ENCODE assay signal across 1 cellular context in genomic region chr3:168988867-168989266, GRCh38.
TF ChIP-seq lines count a peak whose summit lies in the region.

No MANE protein-coding gene starts in this region.

TF ChIP-seq in HepG2, 621 proteins besides CTCF, POLR2A, EP300 and RAD21 (continued from another document and continues in another):
- TF ChIP-seq, protein P1, sequence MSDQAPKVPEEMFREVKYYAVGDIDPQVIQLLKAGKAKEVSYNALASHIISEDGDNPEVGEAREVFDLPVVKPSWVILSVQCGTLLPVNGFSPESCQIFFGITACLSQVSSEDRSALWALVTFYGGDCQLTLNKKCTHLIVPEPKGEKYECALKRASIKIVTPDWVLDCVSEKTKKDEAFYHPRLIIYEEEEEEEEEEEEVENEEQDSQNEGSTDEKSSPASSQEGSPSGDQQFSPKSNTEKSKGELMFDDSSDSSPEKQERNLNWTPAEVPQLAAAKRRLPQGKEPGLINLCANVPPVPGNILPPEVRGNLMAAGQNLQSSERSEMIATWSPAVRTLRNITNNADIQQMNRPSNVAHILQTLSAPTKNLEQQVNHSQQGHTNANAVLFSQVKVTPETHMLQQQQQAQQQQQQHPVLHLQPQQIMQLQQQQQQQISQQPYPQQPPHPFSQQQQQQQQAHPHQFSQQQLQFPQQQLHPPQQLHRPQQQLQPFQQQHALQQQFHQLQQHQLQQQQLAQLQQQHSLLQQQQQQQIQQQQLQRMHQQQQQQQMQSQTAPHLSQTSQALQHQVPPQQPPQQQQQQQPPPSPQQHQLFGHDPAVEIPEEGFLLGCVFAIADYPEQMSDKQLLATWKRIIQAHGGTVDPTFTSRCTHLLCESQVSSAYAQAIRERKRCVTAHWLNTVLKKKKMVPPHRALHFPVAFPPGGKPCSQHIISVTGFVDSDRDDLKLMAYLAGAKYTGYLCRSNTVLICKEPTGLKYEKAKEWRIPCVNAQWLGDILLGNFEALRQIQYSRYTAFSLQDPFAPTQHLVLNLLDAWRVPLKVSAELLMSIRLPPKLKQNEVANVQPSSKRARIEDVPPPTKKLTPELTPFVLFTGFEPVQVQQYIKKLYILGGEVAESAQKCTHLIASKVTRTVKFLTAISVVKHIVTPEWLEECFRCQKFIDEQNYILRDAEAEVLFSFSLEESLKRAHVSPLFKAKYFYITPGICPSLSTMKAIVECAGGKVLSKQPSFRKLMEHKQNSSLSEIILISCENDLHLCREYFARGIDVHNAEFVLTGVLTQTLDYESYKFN (CRISPR knock-in tag; conservative IDR thresholded peaks at IDR 0.05), result peak; percentile 98
- TF ChIP-seq TSC22D2 (CRISPR knock-in tag; IDR thresholded peaks at IDR 0.05; ENCODE audit: borderline replicate concordance) (no peak), CBX2 (IDR thresholded peaks at IDR 0.05; ENCODE audit: low read depth, low read length) (no peak), CBX2 (CRISPR knock-in tag; IDR thresholded peaks at IDR 0.05; ENCODE audit: low read depth) (no peak), U2AF1 (optimal IDR thresholded peaks at IDR 0.05; ENCODE audit: low read depth, low read length) (no peak), ZNF20 (CRISPR knock-in tag; IDR thresholded peaks at IDR 0.05) (no peak), ZNF570 (CRISPR knock-in tag; IDR thresholded peaks at IDR 0.05; ENCODE audit: borderline replicate concordance) (no peak), TCF7 (IDR thresholded peaks at IDR 0.05; ENCODE audit: low read depth) (peak; percentile 93), ZNF558 (CRISPR knock-in tag; IDR thresholded peaks at IDR 0.05; ENCODE audit: borderline replicate concordance) (no peak), MAF1 (CRISPR knock-in tag; IDR thresholded peaks at IDR 0.05; ENCODE audit: borderline replicate concordance) (no peak), RFX1 (IDR thresholded peaks at IDR 0.05) (no peak), POGZ (CRISPR knock-in tag; IDR thresholded peaks at IDR 0.05) (peak; percentile 97), ZNF883 (CRISPR knock-in tag; IDR thresholded peaks at IDR 0.05; ENCODE audit: not compliant biosample characterization) (no peak), SOX5 (CRISPR knock-in tag; IDR thresholded peaks at IDR 0.05; ENCODE audit: borderline replicate concordance) (peak; percentile 77; the same call in 1 of the 2 replicates), HNRNPH1 (optimal IDR thresholded peaks at IDR 0.05; ENCODE audit: low read depth, low read length) (no peak), MEF2D (CRISPR knock-in tag; IDR thresholded peaks at IDR 0.05) (no peak), SALL2 (CRISPR knock-in tag; IDR thresholded peaks at IDR 0.05) (no peak), PAWR (CRISPR knock-in tag; IDR thresholded peaks at IDR 0.05; ENCODE audit: borderline replicate concordance) (no peak), ZNF841 (CRISPR knock-in tag; IDR thresholded peaks at IDR 0.05; ENCODE audit: borderline replicate concordance) (no peak), ZNF713 (CRISPR knock-in tag; IDR thresholded peaks at IDR 0.05) (no peak), HDAC2 (CRISPR knock-in tag; IDR thresholded peaks at IDR 0.05) (peak; percentile 81), ZNF83 (CRISPR knock-in tag; IDR thresholded peaks at IDR 0.05; ENCODE audit: borderline replicate concordance) (no peak), MYC (CRISPR knock-in tag; IDR thresholded peaks at IDR 0.05; ENCODE audit: borderline replicate concordance) (no peak), ZBTB20 (CRISPR knock-in tag; IDR thresholded peaks at IDR 0.05; ENCODE audit: borderline replicate concordance, low read depth) (peak; percentile 100), AKAP8 (CRISPR knock-in tag; IDR thresholded peaks at IDR 0.05) (no peak), NFE2L1 (CRISPR knock-in tag; IDR thresholded peaks at IDR 0.05; ENCODE audit: borderline replicate concordance) (no peak), NR1H2 (CRISPR knock-in tag; IDR thresholded peaks at IDR 0.05; ENCODE audit: borderline replicate concordance, low read depth) (no peak), ATF7-NPFF (CRISPR knock-in tag; IDR thresholded peaks at IDR 0.05; ENCODE audit: low read depth) (no peak), PHF21A (CRISPR knock-in tag; IDR thresholded peaks at IDR 0.05) (peak; percentile 38; the same call in 1 of the 2 replicates), MEIS2 (CRISPR knock-in tag; IDR thresholded peaks at IDR 0.05) (0 out of 2 replicates have a peak, but pooled peaks have one; percentile 26), PTBP1 (IDR thresholded peaks at IDR 0.05; ENCODE audit: low read depth, low read length, poor library complexity, severe bottlenecking) (no peak), HOXA3 (CRISPR knock-in tag; IDR thresholded peaks at IDR 0.05) (peak; percentile 41; the same call in 1 of the 2 replicates), ZZZ3 (CRISPR knock-in tag; IDR thresholded peaks at IDR 0.05; ENCODE audit: borderline replicate concordance) (no peak), ZFP36L2 (CRISPR knock-in tag; IDR thresholded peaks at IDR 0.05) (no peak), RELA (CRISPR knock-in tag; IDR thresholded peaks at IDR 0.05) (no peak), HHEX (CRISPR knock-in tag; IDR thresholded peaks at IDR 0.05) (peak; percentile 63; the same call in 1 of the 2 replicates), SIN3A (IDR thresholded peaks at IDR 0.05; ENCODE audit: borderline replicate concordance, low read depth, low read length) (no peak), PPARG (CRISPR knock-in tag; conservative IDR thresholded peaks at IDR 0.05) (peak; percentile 63), SMAD9 (CRISPR knock-in tag; IDR thresholded peaks at IDR 0.05) (no peak), NFIC (IDR thresholded peaks at IDR 0.05; ENCODE audit: low read length) (peak; percentile 98), MAZ (IDR thresholded peaks at IDR 0.05; ENCODE audit: borderline replicate concordance, low read depth, low read length) (no peak), MAZ (CRISPR knock-in tag; IDR thresholded peaks at IDR 0.05; ENCODE audit: low read depth) (no peak), ZKSCAN8 (CRISPR knock-in tag; IDR thresholded peaks at IDR 0.05; ENCODE audit: borderline replicate concordance) (peak; percentile 64; the same call in 1 of the 2 replicates), ZNF562 (CRISPR knock-in tag; IDR thresholded peaks at IDR 0.05; ENCODE audit: borderline replicate concordance) (no peak), GATA4 (IDR thresholded peaks at IDR 0.05; ENCODE audit: borderline replicate concordance, low read depth) (peak; percentile 40; the same call in 1 of the 2 replicates), SMARCE1 (IDR thresholded peaks at IDR 0.05; ENCODE audit: borderline replicate concordance) (no peak), MED13 (CRISPR knock-in tag; IDR thresholded peaks at IDR 0.05) (no peak), ZBTB26 (CRISPR knock-in tag; IDR thresholded peaks at IDR 0.05; ENCODE audit: borderline replicate concordance) (no peak), ARNT2 (CRISPR knock-in tag; IDR thresholded peaks at IDR 0.05; ENCODE audit: low read depth) (no peak), MTERF4 (CRISPR knock-in tag; IDR thresholded peaks at IDR 0.05) (no peak), KAT2B (IDR thresholded peaks at IDR 0.05; ENCODE audit: borderline replicate concordance, low read depth, low read length) (peak; percentile 32; the same call in 1 of the 2 replicates), KAT8 (CRISPR knock-in tag; IDR thresholded peaks at IDR 0.05) (peak; percentile 64), ESRRA (CRISPR knock-in tag; IDR thresholded peaks at IDR 0.05; ENCODE audit: low read depth) (0 out of 2 replicates have a peak, but pooled peaks have one; percentile 42)
- TF ChIP-seq, protein P2, sequence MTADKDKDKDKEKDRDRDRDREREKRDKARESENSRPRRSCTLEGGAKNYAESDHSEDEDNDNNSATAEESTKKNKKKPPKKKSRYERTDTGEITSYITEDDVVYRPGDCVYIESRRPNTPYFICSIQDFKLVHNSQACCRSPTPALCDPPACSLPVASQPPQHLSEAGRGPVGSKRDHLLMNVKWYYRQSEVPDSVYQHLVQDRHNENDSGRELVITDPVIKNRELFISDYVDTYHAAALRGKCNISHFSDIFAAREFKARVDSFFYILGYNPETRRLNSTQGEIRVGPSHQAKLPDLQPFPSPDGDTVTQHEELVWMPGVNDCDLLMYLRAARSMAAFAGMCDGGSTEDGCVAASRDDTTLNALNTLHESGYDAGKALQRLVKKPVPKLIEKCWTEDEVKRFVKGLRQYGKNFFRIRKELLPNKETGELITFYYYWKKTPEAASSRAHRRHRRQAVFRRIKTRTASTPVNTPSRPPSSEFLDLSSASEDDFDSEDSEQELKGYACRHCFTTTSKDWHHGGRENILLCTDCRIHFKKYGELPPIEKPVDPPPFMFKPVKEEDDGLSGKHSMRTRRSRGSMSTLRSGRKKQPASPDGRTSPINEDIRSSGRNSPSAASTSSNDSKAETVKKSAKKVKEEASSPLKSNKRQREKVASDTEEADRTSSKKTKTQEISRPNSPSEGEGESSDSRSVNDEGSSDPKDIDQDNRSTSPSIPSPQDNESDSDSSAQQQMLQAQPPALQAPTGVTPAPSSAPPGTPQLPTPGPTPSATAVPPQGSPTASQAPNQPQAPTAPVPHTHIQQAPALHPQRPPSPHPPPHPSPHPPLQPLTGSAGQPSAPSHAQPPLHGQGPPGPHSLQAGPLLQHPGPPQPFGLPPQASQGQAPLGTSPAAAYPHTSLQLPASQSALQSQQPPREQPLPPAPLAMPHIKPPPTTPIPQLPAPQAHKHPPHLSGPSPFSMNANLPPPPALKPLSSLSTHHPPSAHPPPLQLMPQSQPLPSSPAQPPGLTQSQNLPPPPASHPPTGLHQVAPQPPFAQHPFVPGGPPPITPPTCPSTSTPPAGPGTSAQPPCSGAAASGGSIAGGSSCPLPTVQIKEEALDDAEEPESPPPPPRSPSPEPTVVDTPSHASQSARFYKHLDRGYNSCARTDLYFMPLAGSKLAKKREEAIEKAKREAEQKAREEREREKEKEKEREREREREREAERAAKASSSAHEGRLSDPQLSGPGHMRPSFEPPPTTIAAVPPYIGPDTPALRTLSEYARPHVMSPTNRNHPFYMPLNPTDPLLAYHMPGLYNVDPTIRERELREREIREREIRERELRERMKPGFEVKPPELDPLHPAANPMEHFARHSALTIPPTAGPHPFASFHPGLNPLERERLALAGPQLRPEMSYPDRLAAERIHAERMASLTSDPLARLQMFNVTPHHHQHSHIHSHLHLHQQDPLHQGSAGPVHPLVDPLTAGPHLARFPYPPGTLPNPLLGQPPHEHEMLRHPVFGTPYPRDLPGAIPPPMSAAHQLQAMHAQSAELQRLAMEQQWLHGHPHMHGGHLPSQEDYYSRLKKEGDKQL (CRISPR knock-in tag; IDR thresholded peaks at IDR 0.05; ENCODE audit: low read depth), result peak; percentile 62; the same call in 1 of the 2 replicates
- TF ChIP-seq, protein P3, sequence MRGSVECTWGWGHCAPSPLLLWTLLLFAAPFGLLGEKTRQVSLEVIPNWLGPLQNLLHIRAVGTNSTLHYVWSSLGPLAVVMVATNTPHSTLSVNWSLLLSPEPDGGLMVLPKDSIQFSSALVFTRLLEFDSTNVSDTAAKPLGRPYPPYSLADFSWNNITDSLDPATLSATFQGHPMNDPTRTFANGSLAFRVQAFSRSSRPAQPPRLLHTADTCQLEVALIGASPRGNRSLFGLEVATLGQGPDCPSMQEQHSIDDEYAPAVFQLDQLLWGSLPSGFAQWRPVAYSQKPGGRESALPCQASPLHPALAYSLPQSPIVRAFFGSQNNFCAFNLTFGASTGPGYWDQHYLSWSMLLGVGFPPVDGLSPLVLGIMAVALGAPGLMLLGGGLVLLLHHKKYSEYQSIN (CRISPR knock-in tag; IDR thresholded peaks at IDR 0.05; ENCODE audit: borderline replicate concordance), result no peak
- TF ChIP-seq, protein P4, sequence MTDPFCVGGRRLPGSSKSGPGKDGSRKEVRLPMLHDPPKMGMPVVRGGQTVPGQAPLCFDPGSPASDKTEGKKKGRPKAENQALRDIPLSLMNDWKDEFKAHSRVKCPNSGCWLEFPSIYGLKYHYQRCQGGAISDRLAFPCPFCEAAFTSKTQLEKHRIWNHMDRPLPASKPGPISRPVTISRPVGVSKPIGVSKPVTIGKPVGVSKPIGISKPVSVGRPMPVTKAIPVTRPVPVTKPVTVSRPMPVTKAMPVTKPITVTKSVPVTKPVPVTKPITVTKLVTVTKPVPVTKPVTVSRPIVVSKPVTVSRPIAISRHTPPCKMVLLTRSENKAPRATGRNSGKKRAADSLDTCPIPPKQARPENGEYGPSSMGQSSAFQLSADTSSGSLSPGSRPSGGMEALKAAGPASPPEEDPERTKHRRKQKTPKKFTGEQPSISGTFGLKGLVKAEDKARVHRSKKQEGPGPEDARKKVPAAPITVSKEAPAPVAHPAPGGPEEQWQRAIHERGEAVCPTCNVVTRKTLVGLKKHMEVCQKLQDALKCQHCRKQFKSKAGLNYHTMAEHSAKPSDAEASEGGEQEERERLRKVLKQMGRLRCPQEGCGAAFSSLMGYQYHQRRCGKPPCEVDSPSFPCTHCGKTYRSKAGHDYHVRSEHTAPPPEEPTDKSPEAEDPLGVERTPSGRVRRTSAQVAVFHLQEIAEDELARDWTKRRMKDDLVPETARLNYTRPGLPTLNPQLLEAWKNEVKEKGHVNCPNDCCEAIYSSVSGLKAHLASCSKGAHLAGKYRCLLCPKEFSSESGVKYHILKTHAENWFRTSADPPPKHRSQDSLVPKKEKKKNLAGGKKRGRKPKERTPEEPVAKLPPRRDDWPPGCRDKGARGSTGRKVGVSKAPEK (CRISPR knock-in tag; IDR thresholded peaks at IDR 0.05; ENCODE audit: borderline replicate concordance), result no peak
- TF ChIP-seq, protein P5, sequence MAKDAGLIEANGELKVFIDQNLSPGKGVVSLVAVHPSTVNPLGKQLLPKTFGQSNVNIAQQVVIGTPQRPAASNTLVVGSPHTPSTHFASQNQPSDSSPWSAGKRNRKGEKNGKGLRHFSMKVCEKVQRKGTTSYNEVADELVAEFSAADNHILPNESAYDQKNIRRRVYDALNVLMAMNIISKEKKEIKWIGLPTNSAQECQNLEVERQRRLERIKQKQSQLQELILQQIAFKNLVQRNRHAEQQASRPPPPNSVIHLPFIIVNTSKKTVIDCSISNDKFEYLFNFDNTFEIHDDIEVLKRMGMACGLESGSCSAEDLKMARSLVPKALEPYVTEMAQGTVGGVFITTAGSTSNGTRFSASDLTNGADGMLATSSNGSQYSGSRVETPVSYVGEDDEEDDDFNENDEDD (CRISPR knock-in tag; IDR thresholded peaks at IDR 0.05; ENCODE audit: borderline replicate concordance), result no peak
